In the genomic region with DNA sequence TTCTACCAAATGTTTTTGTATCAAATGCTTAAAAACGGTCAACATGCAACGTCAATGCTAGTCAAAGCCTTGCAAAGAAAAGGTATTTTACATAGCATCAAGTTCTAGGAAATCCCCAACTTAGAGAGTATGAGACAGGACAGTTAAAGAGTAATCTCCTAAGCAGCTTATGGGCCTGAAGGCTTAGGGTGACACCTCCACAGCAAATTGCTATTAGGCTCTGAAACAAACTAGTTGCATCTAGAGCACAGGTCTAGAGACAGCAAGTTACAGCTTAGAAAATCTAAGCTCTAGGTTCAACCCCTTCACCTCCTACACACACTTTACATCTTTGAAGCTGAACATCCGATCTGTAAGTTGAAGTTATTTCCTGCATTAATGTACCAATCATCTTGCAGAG, we compare ENCODE assay signal across 19 cellular contexts. TPM values are rescaled to one million over a fixed set of nuclear protein-coding genes. Genes with fewer than 3 reads are reported as not detected.
DNase-seq lines count a peak whose midpoint lies in the region; ATAC-seq lines count a peak whose summit lies in the region.
"Had no signal": no experiment of that assay in that cellular context is flagged by ENCODE, and none has a peak within 500 bp of the region (broad histone marks: within the 10 kb centered on the region; RNA-seq: fewer than 3 reads in every experiment).

No MANE protein-coding gene starts in this region.

- DNase-seq in activated CD4-positive, alpha-beta T cell treated with anti-CD3 and anti-CD28 coated beads, Interleukin-2, amount 10 ng/mL, durations not matched to agents 24 days and 14 days, result no peak
- DNase-seq in activated CD4-positive, alpha-beta T cell treated with anti-CD3 and anti-CD28 coated beads for 48 hours, result no peak
- no peak for DNase-seq in stimulated activated naive CD8-positive, alpha-beta T cell treated with anti-CD3 and anti-CD28 coated beads, Interleukin-15, Interleukin-2, amounts not matched to agents 100 U/mL and 50 U/mL, for 24 hours
- no peak for DNase-seq in activated T-helper 2 cell treated with anti-CD3 and anti-CD28 coated beads, Interferon-gamma antibody, Interleukin-2, Interleukin-4, amounts not matched to agents 10 μg/mL and 5 μg/mL and 100 μg/mL, durations not matched to agents 14 hours and 24 hours and 36 hours (ENCODE audit: low spot score)
- DNase-seq in left lobe of liver (ENCODE audit: low spot score) (no peak), amygdala (lab: John Stamatoyannopoulos, UW) (no peak), cerebellar cortex (ENCODE audit: low spot score) (no peak)
- DNase-seq: 8988T; AML-193; C1 segment of cervical spinal cord; DMS79; KG1; NCI-H1092 treated with DMSO at 0.1 percent for 48 hours; NCI-H1436 treated with DMSO at 0.1 percent for 48 hours; NCI-H1930; NCI-H510A; NK-92 treated with Interleukin-12 subunit alpha and Interleukin-12 subunit beta, amount 100 ng/mL, for 24 hours; SIG-M5 had no signal

- peaks cover 84% of the 10 kb centered on the region for H3K36me3 Mint-ChIP-seq in activated CD4-positive, alpha-beta T cell treated with anti-CD3 and anti-CD28 coated beads, Interleukin-2, amount 10 ng/mL, durations not matched to agents 24 days and 14 days (ENCODE audit: low read depth)
- peaks cover 92% of the 10 kb centered on the region for H3K36me3 Mint-ChIP-seq in stimulated activated naive CD8-positive, alpha-beta T cell treated with anti-CD3 and anti-CD28 coated beads, Interleukin-15, Interleukin-2, amounts not matched to agents 100 ng/mL and 50 ng/mL, for 24 hours (ENCODE audit: low read depth)
- H3K36me3 Mint-ChIP-seq in activated T-helper 2 cell treated with anti-CD3 and anti-CD28 coated beads, Interferon-gamma antibody, Interleukin-2, Interleukin-4, amounts not matched to agents 10 μg/mL and 5 μg/mL and 100 μg/mL, durations not matched to agents 14 hours and 24 hours and 36 hours (ENCODE audit: low read depth), result peaks cover 95% of the 10 kb centered on the region

- ATAC-seq in stimulated activated naive CD8-positive, alpha-beta T cell treated with anti-CD3 and anti-CD28 coated beads, Interleukin-15, Interleukin-2, amounts not matched to agents 100 U/mL and 50 U/mL, for 24 hours, result no peak
- no peak for ATAC-seq in left lobe of liver

- intact Hi-C loops in activated CD4-positive, alpha-beta T cell treated with anti-CD3 and anti-CD28 coated beads, Interleukin-2, amount 10 ng/mL, durations not matched to agents 24 days and 14 days (cut with micrococcal nuclease), result no loop called here
- intact Hi-C loops in activated T-helper 2 cell treated with anti-CD3 and anti-CD28 coated beads, Interferon-gamma antibody, Interleukin-2, Interleukin-4, amounts not matched to agents 10 μg/mL and 5 μg/mL and 100 μg/mL, durations not matched to agents 14 hours and 24 hours and 36 hours (cut with micrococcal nuclease), result no loop called here

- peaks cover 13% of the 10 kb centered on the region for H3K4me1 Mint-ChIP-seq in activated CD4-positive, alpha-beta T cell treated with anti-CD3 and anti-CD28 coated beads, Interleukin-2, amount 10 ng/mL, durations not matched to agents 24 days and 14 days
- peaks cover 8% of the 10 kb centered on the region for H3K4me1 Mint-ChIP-seq in stimulated activated naive CD8-positive, alpha-beta T cell treated with anti-CD3 and anti-CD28 coated beads, Interleukin-15, Interleukin-2, amounts not matched to agents 100 ng/mL and 50 ng/mL, for 24 hours (ENCODE audit: low read depth)
- H3K4me1 Mint-ChIP-seq in activated T-helper 2 cell treated with anti-CD3 and anti-CD28 coated beads, Interferon-gamma antibody, Interleukin-2, Interleukin-4, amounts not matched to agents 10 μg/mL and 5 μg/mL and 100 μg/mL, durations not matched to agents 14 hours and 24 hours and 36 hours (ENCODE audit: low read depth), result peaks cover 8% of the 10 kb centered on the region

- H3K9me3 Mint-ChIP-seq in activated CD4-positive, alpha-beta T cell treated with anti-CD3 and anti-CD28 coated beads, Interleukin-2, amount 10 ng/mL, durations not matched to agents 24 days and 14 days, result no peaks in the 10 kb centered on the region
- no peaks in the 10 kb centered on the region for H3K9me3 Mint-ChIP-seq in stimulated activated naive CD8-positive, alpha-beta T cell treated with anti-CD3 and anti-CD28 coated beads, Interleukin-15, Interleukin-2, amounts not matched to agents 100 ng/mL and 50 ng/mL, for 24 hours
- H3K9me3 Mint-ChIP-seq in activated T-helper 2 cell treated with anti-CD3 and anti-CD28 coated beads, Interferon-gamma antibody, Interleukin-2, Interleukin-4, amounts not matched to agents 10 μg/mL and 5 μg/mL and 100 μg/mL, durations not matched to agents 14 hours and 24 hours and 36 hours, result no peaks in the 10 kb centered on the region

- no peak overlapping the region for H3K4me3 Mint-ChIP-seq in activated CD4-positive, alpha-beta T cell treated with anti-CD3 and anti-CD28 coated beads, Interleukin-2, amount 10 ng/mL, durations not matched to agents 24 days and 14 days
- no peak overlapping the region for H3K4me3 Mint-ChIP-seq in stimulated activated naive CD8-positive, alpha-beta T cell treated with anti-CD3 and anti-CD28 coated beads, Interleukin-15, Interleukin-2, amounts not matched to agents 100 ng/mL and 50 ng/mL, for 24 hours
- no peak overlapping the region for H3K4me3 Mint-ChIP-seq in activated T-helper 2 cell treated with anti-CD3 and anti-CD28 coated beads, Interferon-gamma antibody, Interleukin-2, Interleukin-4, amounts not matched to agents 10 μg/mL and 5 μg/mL and 100 μg/mL, durations not matched to agents 14 hours and 24 hours and 36 hours (ENCODE audit: low read depth)

- peak overlapping the region; percentile 13 for H3K27ac Mint-ChIP-seq in activated CD4-positive, alpha-beta T cell treated with anti-CD3 and anti-CD28 coated beads, Interleukin-2, amount 10 ng/mL, durations not matched to agents 24 days and 14 days
- peak overlapping the region; percentile 17 for H3K27ac Mint-ChIP-seq in stimulated activated naive CD8-positive, alpha-beta T cell treated with anti-CD3 and anti-CD28 coated beads, Interleukin-15, Interleukin-2, amounts not matched to agents 100 ng/mL and 50 ng/mL, for 24 hours
- peak overlapping the region; percentile 32 for H3K27ac Mint-ChIP-seq in activated T-helper 2 cell treated with anti-CD3 and anti-CD28 coated beads, Interferon-gamma antibody, Interleukin-2, Interleukin-4, amounts not matched to agents 10 μg/mL and 5 μg/mL and 100 μg/mL, durations not matched to agents 14 hours and 24 hours and 36 hours

- H3K27me3 Mint-ChIP-seq in activated CD4-positive, alpha-beta T cell treated with anti-CD3 and anti-CD28 coated beads, Interleukin-2, amount 10 ng/mL, durations not matched to agents 24 days and 14 days, result no peaks in the 10 kb centered on the region
- H3K27me3 Mint-ChIP-seq in stimulated activated naive CD8-positive, alpha-beta T cell treated with anti-CD3 and anti-CD28 coated beads, Interleukin-15, Interleukin-2, amounts not matched to agents 100 ng/mL and 50 ng/mL, for 24 hours, result no peaks in the 10 kb centered on the region
- no peaks in the 10 kb centered on the region for H3K27me3 Mint-ChIP-seq in activated T-helper 2 cell treated with anti-CD3 and anti-CD28 coated beads, Interferon-gamma antibody, Interleukin-2, Interleukin-4, amounts not matched to agents 10 μg/mL and 5 μg/mL and 100 μg/mL, durations not matched to agents 14 hours and 24 hours and 36 hours (ENCODE audit: low read depth)

RNA-seq across cellular contexts. Expression of a gene that starts 13.7 kb away (rescaled TPM):
- 337 and 353 TPM in 2 replicates for total RNA-seq in activated CD4-positive, alpha-beta T cell treated with anti-CD3 and anti-CD28 coated beads, Interleukin-2, amount 10 ng/mL, durations not matched to agents 24 days and 14 days
- total RNA-seq in activated T-helper 2 cell treated with anti-CD3 and anti-CD28 coated beads, Interferon-gamma antibody, Interleukin-2, Interleukin-4, amounts not matched to agents 10 μg/mL and 5 μg/mL and 100 μg/mL, durations not matched to agents 14 hours and 24 hours and 36 hours, result 369 and 375 TPM in 2 replicates
- total RNA-seq in left lobe of liver, result 109 TPM
